ENCODE assay signal across 11 cellular contexts in the genomic region with DNA sequence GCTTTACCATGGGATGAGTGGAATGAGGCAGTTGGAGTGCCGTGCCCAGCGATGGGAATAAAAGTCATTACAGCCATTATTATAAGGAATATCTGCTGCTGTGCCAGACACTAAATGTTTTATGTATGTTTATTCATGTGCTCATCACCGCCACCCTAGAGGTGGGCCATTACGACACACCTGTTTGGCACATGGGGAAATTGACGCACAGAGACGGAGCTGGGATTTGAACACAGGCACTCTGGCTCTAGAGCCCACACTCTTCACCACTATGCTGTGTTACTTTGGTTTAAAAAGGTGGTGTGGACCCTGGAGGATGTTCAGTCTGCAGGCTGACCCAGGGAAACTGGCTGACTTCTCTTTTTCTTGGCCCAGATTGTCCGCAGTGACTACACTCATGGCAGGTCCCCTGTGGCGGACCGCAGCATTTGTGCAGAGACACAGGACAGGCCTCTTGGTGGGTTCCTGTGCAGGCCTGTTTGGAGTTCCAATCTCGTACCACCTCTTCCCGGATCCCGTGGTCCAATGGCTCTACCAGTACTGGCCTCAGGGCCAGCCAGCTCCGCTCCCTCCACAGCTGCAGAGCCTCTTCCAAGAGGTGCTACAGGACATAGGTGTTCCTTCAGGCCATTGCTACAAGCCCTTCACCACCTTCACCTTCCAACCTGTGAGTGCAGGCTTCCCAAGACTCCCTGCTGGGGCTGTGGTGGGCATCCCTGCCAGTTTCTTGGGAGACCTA. TPM values are rescaled to one million over a fixed set of nuclear protein-coding genes. Genes with fewer than 3 reads are reported as not detected.
DNase-seq lines count a peak whose midpoint lies in the region; ATAC-seq, FAIRE-seq and TF ChIP-seq lines count a peak whose summit lies in the region.
"Had no signal": no experiment of that assay in that cellular context is flagged by ENCODE, and none has a peak within 500 bp of the region (broad histone marks: within the 10 kb centered on the region; RNA-seq: fewer than 3 reads in every experiment).

No MANE protein-coding gene starts in this region.

- no peak for TF ChIP-seq RAD21 in K562 (CRISPR knock-in tag; conservative IDR thresholded peaks at IDR 0.05 in 1 of 2, IDR thresholded peaks at IDR 0.05 in 1 of 2)

- DNase-seq in activated CD4-positive, alpha-beta T cell treated with anti-CD3 and anti-CD28 coated beads, Interleukin-2, amount 10 ng/mL, durations not matched to agents 7 days and 5 days: no peak
- DNase-seq in activated CD4-positive, alpha-beta T cell treated with anti-CD3 and anti-CD28 coated beads for 48 hours: no peak
- no peak for DNase-seq in Karpas-422
- DNase-seq in K562 (ENCODE audit: extremely low read depth in 1 of 4, low spot score in 3 of 4): no peak
- no peak for DNase-seq in progenitor cell of endocrine pancreas (ENCODE audit: low spot score, unreplicated experiment)
- no peak for DNase-seq in NAMALWA (ENCODE audit: low spot score)
- no peak for DNase-seq in SKM-1 (lab: John Stamatoyannopoulos, UW; ENCODE audit: unreplicated experiment)
- no peak for DNase-seq in NCI-H510A (lab: John Stamatoyannopoulos, UW)
- DNase-seq: cortex of kidney, NCI-H345 had no signal

- peak overlapping the region; percentile 18 for H3K4me3 Mint-ChIP-seq in activated CD4-positive, alpha-beta T cell treated with anti-CD3 and anti-CD28 coated beads, Interleukin-2, amount 10 ng/mL, durations not matched to agents 7 days and 5 days
- peak overlapping the region; percentile 87 for H3K4me3 Mint-ChIP-seq in progenitor cell of endocrine pancreas (ENCODE audit: low read depth)

- 95% methylated on average over 11 of the region's 13 CpGs for WGBS in K562 (ENCODE audit: insufficient coverage, low coverage, missing lambda C conversion rate)

- peaks cover 27% of the 10 kb centered on the region for H3K4me1 Mint-ChIP-seq in activated CD4-positive, alpha-beta T cell treated with anti-CD3 and anti-CD28 coated beads, Interleukin-2, amount 10 ng/mL, durations not matched to agents 7 days and 5 days
- H3K4me1 Mint-ChIP-seq in progenitor cell of endocrine pancreas (ENCODE audit: low read depth): peaks cover 10% of the 10 kb centered on the region

- peaks cover 4% of the 10 kb centered on the region for H3K27me3 Mint-ChIP-seq in activated CD4-positive, alpha-beta T cell treated with anti-CD3 and anti-CD28 coated beads, Interleukin-2, amount 10 ng/mL, durations not matched to agents 7 days and 5 days
- no peaks in the 10 kb centered on the region for H3K27me3 Mint-ChIP-seq in progenitor cell of endocrine pancreas

- in situ Hi-C loops in K562 (cut with MboI): no loop called here

- H3K4me3 ChIP-seq in Karpas-422 (ENCODE audit: low read length): peak overlapping the region; percentile 97
- H3K4me3 ChIP-seq in K562: no peak overlapping the region

- no peak for TF ChIP-seq EP300 in K562 (IDR thresholded peaks at IDR 0.05; ENCODE audit: low read length)

- CTCF ChIA-PET in activated CD4-positive, alpha-beta T cell treated with anti-CD3 and anti-CD28 coated beads, Interleukin-2, amount 10 ng/mL, durations not matched to agents 7 days and 5 days (lab: Charles Lee): interaction anchor here (1.4 kb wide), 1 partner anchor 22 kb away, joined by 4 read pairs; no protein-coding TSS in a partner anchor
- CTCF ChIA-PET in K562 (lab: Yijun Ruan, JAX; ENCODE audit: low intra/inter-chr PET ratio): no interaction called here

- no peaks in the 10 kb centered on the region for H3K9me3 Mint-ChIP-seq in activated CD4-positive, alpha-beta T cell treated with anti-CD3 and anti-CD28 coated beads, Interleukin-2, amount 10 ng/mL, durations not matched to agents 7 days and 5 days
- no peaks in the 10 kb centered on the region for H3K9me3 Mint-ChIP-seq in progenitor cell of endocrine pancreas (ENCODE audit: low read depth)

- peaks cover 3% of the 10 kb centered on the region for H3K9me1 ChIP-seq in K562 (ENCODE audit: control insufficient read depth, insufficient read depth, low read length)

- TF ChIP-seq CTCF in K562 (IDR thresholded peaks at IDR 0.05 in 2 of 3, conservative IDR thresholded peaks at IDR 0.05 in 1 of 3; ENCODE audit: insufficient read depth in 2 of 3, low read depth in 1 of 3, low read length in 3 of 3): no peak
- no peak for TF ChIP-seq CTCF in progenitor cell of endocrine pancreas (IDR thresholded peaks at IDR 0.05; ENCODE audit: unreplicated experiment)

- H3K4me1 ChIP-seq in Karpas-422 (ENCODE audit: low read length) (peaks cover 12% of the 10 kb centered on the region), K562 (replicated peaks in 1 of 2; ENCODE audit: control insufficient read depth in 2 of 2, insufficient read depth in 2 of 2, low read length in 2 of 2) (peaks cover 0 to 29% of the 10 kb centered on the region in 2 experiments; a peak in 3 of 5 replicates)

- H3K27ac ChIP-seq in Karpas-422 (ENCODE audit: low read length) (no peak overlapping the region), K562 (ENCODE audit: extremely low read depth, low read depth, low read length) (no peak overlapping the region)
- H3K27ac ChIP-seq: upper lobe of left lung had no signal

- H3K27me3 ChIP-seq in Karpas-422 (ENCODE audit: low read length) (no peaks in the 10 kb centered on the region), K562 (ENCODE audit: control insufficient read depth in 2 of 2, insufficient read depth in 2 of 2, low read length in 2 of 2) (peaks cover 0 to under 1% of the 10 kb centered on the region in 2 experiments; a peak in 1 of 5 replicates)
- H3K27me3 ChIP-seq: upper lobe of left lung had no signal

- no peak for TF ChIP-seq POLR2A in K562 (conservative IDR thresholded peaks at IDR 0.05)

- no peak for ATAC-seq in K562

- peaks cover 2% of the 10 kb centered on the region for H3K36me3 Mint-ChIP-seq in activated CD4-positive, alpha-beta T cell treated with anti-CD3 and anti-CD28 coated beads, Interleukin-2, amount 10 ng/mL, durations not matched to agents 7 days and 5 days (ENCODE audit: low read depth)
- H3K36me3 Mint-ChIP-seq in progenitor cell of endocrine pancreas (ENCODE audit: insufficient read depth): peaks cover 1% of the 10 kb centered on the region

- H3K9me3 ChIP-seq in Karpas-422 (ENCODE audit: low read length) (no peaks in the 10 kb centered on the region), K562 (replicated peaks; ENCODE audit: control insufficient read depth, insufficient read depth, low read depth, low read length) (no peaks in the 10 kb centered on the region)
- H3K9me3 ChIP-seq: upper lobe of left lung had no signal

- H3K79me2 ChIP-seq in Karpas-422 (ENCODE audit: low read length): peaks cover 29% of the 10 kb centered on the region
- peaks cover 21% of the 10 kb centered on the region for H3K79me2 ChIP-seq in K562 (ENCODE audit: control insufficient read depth, insufficient read depth, low read length)

- FAIRE-seq in K562 (lab: Jason Lieb, UNC): no peak

- intact Hi-C loops in K562 (cut with micrococcal nuclease): no loop called here

- no peak overlapping the region for H3K27ac Mint-ChIP-seq in activated CD4-positive, alpha-beta T cell treated with anti-CD3 and anti-CD28 coated beads, Interleukin-2, amount 10 ng/mL, durations not matched to agents 7 days and 5 days
- H3K27ac Mint-ChIP-seq in progenitor cell of endocrine pancreas: peak overlapping the region; percentile 41

- no peaks in the 10 kb centered on the region for H3K9me2 ChIP-seq in Karpas-422 (replicated peaks; ENCODE audit: insufficient read depth, low read length)

- H3K4me2 ChIP-seq in Karpas-422 (ENCODE audit: low read depth, low read length, poor library complexity, severe bottlenecking) (peak overlapping the region; percentile 84), K562 (ENCODE audit: insufficient read depth, low read length) (no peak overlapping the region)

- peaks cover 22% of the 10 kb centered on the region for H4K20me1 ChIP-seq in Karpas-422 (ENCODE audit: insufficient read depth, low read depth, low read length)
- H4K20me1 ChIP-seq in K562 (replicated peaks; ENCODE audit: control insufficient read depth, insufficient read depth, low read length): peaks cover 7% of the 10 kb centered on the region; the same call in 1 of the 2 replicates

- BruUV-seq in K562 (replicated peaks; lab: Mats Ljungman, UMichigan): no TSS peak

- no peak overlapping the region for H2AFZ ChIP-seq in Karpas-422 (ENCODE audit: low read length)
- no peak overlapping the region for H2AFZ ChIP-seq in K562 (ENCODE audit: low read depth, low read length)

- H3K9ac ChIP-seq in Karpas-422 (ENCODE audit: low read length) (peak overlapping the region; percentile 87; the same call in 1 of the 2 replicates), K562 (ENCODE audit: insufficient read depth in 1 of 2, low read depth in 2 of 2, low read length in 2 of 2) (peak overlapping the region in 1 of 2 experiments; percentile 55; a peak in 2 of 4 replicates)

- H3K36me3 ChIP-seq in Karpas-422 (ENCODE audit: insufficient read depth, low read length) (peaks cover 7% of the 10 kb centered on the region), K562 (ENCODE audit: control insufficient read depth, insufficient read depth, low read length) (peaks cover 23% of the 10 kb centered on the region; the same call in 1 of the 3 replicates)

- POLR2A ChIA-PET in activated CD4-positive, alpha-beta T cell treated with anti-CD3 and anti-CD28 coated beads, Interleukin-2, amount 10 ng/mL, durations not matched to agents 7 days and 5 days (lab: Charles Lee): no interaction called here
- POLR2A ChIA-PET in K562 (lab: Yijun Ruan, JAX): interaction anchor here (1.3 kb wide), 1 partner anchor 221 kb away, joined by 4 read pairs; no protein-coding TSS in a partner anchor

RNA-seq across cellular contexts. Expression of gene TMEM177, which starts 1.6 kb away (rescaled TPM):
- total RNA-seq in activated CD4-positive, alpha-beta T cell treated with anti-CD3 and anti-CD28 coated beads, Interleukin-2, amount 10 ng/mL, durations not matched to agents 7 days and 5 days: 1 to 10 TPM; 7.8 to 9.5 TPM
- 22.9 and 36.9 TPM in 2 replicates for total RNA-seq in Karpas-422 (2014; rRNA removed; shearing (Covaris generic); ENCODE audit: low replicate concordance)
- 17.3 and 28.8 TPM in 2 replicates for total RNA-seq in K562 (2011; cell fraction: chromatin; rRNA removed; ENCODE audit: low replicate concordance)
- 25.7 and 32.4 TPM in 2 replicates for total RNA-seq in K562 (2011; cell fraction: nucleolus; rRNA removed)
- total RNA-seq in K562 (2011; cell fraction: nucleoplasm; rRNA removed): 25.3 and 32.2 TPM in 2 replicates
- total RNA-seq in K562 (2014; rRNA removed) (31.3 and 42.7 TPM in 2 replicates), K562 (2014; rRNA removed; fragmentation: Illumina TruSeq; extraction: Trizol) (12.9 and 19.4 TPM in 2 replicates), K562 (2015; rRNA removed; fragmentation: Illumina TruSeq; extraction: Trizol) (26.5 and 29.7 TPM in 2 replicates), K562 (2021) (30.8 and 31.6 TPM in 2 replicates), progenitor cell of endocrine pancreas (22.5 and 23.1 TPM in 2 replicates)
- polyA plus RNA-seq in K562 (2011; rRNA removed) (19.1 and 22.2 TPM in 2 replicates), K562 (2014; fragmentation: Illumina TruSeq; extraction: Trizol) (30.2 and 31.8 TPM in 2 replicates), K562 (2014; fragmentation: Nextera tagmentation; extraction: Ambion mirVana) (10 to 100 TPM in 1 of 2 experiments, 1 to 10 TPM in 1; 9.1 to 18.7 TPM), K562 (2014; rRNA removed) (39.9 and 40.5 TPM in 2 replicates)
- 29.8 and 77.4 TPM in 2 replicates for polyA plus RNA-seq in K562 (2011; cell fraction: cytosol; rRNA removed)
- polyA plus RNA-seq in K562 (2011; cell fraction: nucleus; rRNA removed): 18.2 and 29.2 TPM in 2 replicates
- 17.6 and 24.9 TPM in 2 replicates for polyA plus RNA-seq in K562 (2012)
- 10.4 and 14.1 TPM in 2 replicates for polyA minus RNA-seq in K562 (2011; rRNA and poly(A)+ RNA removed)
- polyA minus RNA-seq in K562 (2011; cell fraction: cytosol; rRNA and poly(A)+ RNA removed): 10.2 and 10.3 TPM in 2 replicates
- polyA minus RNA-seq in K562 (2011; cell fraction: nucleus; rRNA and poly(A)+ RNA removed): 28.4 and 28.7 TPM in 2 replicates
